15 cellular contexts compared by ENCODE assay signal in genomic region chr14:92658160-92658559, GRCh38.
A peak's percentile ranks its signal among the peaks of the same experiment; 100 is the strongest.
DNase-seq lines count a peak whose midpoint lies in the region; ATAC-seq and TF ChIP-seq lines count a peak whose summit lies in the region.
"Had no signal": no experiment of that assay in that cellular context is flagged by ENCODE, and none has a peak within 500 bp of the region (broad histone marks: within the 10 kb centered on the region; RNA-seq: fewer than 3 reads in every experiment).

No MANE protein-coding gene starts in this region.

- H3K4me1 Mint-ChIP-seq in activated naive CD8-positive, alpha-beta T cell treated with anti-CD3 and anti-CD28 coated beads for 36 hours: peaks cover 85% of the 10 kb centered on the region
- peaks cover 93 to 98% of the 10 kb centered on the region in 2 donors for H3K4me1 Mint-ChIP-seq in natural killer cell

- H3K27me3 ChIP-seq in left ventricle myocardium inferior (ENCODE audit: low read depth) (no peaks in the 10 kb centered on the region), vagina (no peaks in the 10 kb centered on the region)

- H3K4me1 ChIP-seq in left ventricle myocardium inferior (peaks cover 49% of the 10 kb centered on the region), vagina (peaks cover 39% of the 10 kb centered on the region)

- H3K4me3 ChIP-seq in left ventricle myocardium inferior (no peak overlapping the region), vagina (no peak overlapping the region)
- H3K4me3 ChIP-seq: PC-9, prostate gland had no signal

- H3K27ac ChIP-seq in left ventricle myocardium inferior (replicated peaks) (peak overlapping the region; percentile 75), vagina (peak overlapping the region; percentile 38)
- H3K27ac ChIP-seq: PC-9 had no signal

- H3K36me3 ChIP-seq in left ventricle myocardium inferior (peaks cover 24% of the 10 kb centered on the region), vagina (peaks cover 0 to 25% of the 10 kb centered on the region in 2 donors)
- H3K36me3 ChIP-seq: prostate gland had no signal

- H3K4me3 Mint-ChIP-seq in activated naive CD8-positive, alpha-beta T cell treated with anti-CD3 and anti-CD28 coated beads for 36 hours: no peak overlapping the region
- peak overlapping the region; percentile 90 for H3K4me3 Mint-ChIP-seq in natural killer cell

- peaks cover 96% of the 10 kb centered on the region for H3K36me3 Mint-ChIP-seq in activated naive CD8-positive, alpha-beta T cell treated with anti-CD3 and anti-CD28 coated beads for 36 hours
- peaks cover 9% of the 10 kb centered on the region for H3K36me3 Mint-ChIP-seq in natural killer cell

- TF ChIP-seq CTCF in left ventricle myocardium inferior (IDR thresholded peaks at IDR 0.05; ENCODE audit: borderline replicate concordance) (no peak), natural killer cell (IDR thresholded peaks at IDR 0.05) (no peak), vagina (IDR thresholded peaks at IDR 0.05) (no peak)

- H3K9me3 ChIP-seq in left ventricle myocardium inferior (replicated peaks) (no peaks in the 10 kb centered on the region), vagina (no peaks in the 10 kb centered on the region)
- H3K9me3 ChIP-seq: prostate gland, SK-N-SH had no signal

- in situ Hi-C loops in G401 (cut with HindIII; ENCODE audit: low sequenced_read_pairs): no loop called here

- intact Hi-C loops in left ventricle myocardium inferior (cut with micrococcal nuclease): no loop called here
- intact Hi-C loops in Right ventricle myocardium inferior (cut with DNase I): loop anchor here (5.0 kb wide), 1 partner anchor 201 kb away; no protein-coding TSS in a partner anchor
- intact Hi-C loops in natural killer cell (cut with micrococcal nuclease): no loop called here
- intact Hi-C loops in vagina (cut with DNase I): no loop called here

- no peaks in the 10 kb centered on the region for H3K9me3 Mint-ChIP-seq in activated naive CD8-positive, alpha-beta T cell treated with anti-CD3 and anti-CD28 coated beads for 36 hours
- no peaks in the 10 kb centered on the region for H3K9me3 Mint-ChIP-seq in natural killer cell

- ATAC-seq in Right ventricle myocardium inferior (no peak), natural killer cell (no peak)

- peak overlapping the region; percentile 69 for H3K27ac Mint-ChIP-seq in activated naive CD8-positive, alpha-beta T cell treated with anti-CD3 and anti-CD28 coated beads for 36 hours
- H3K27ac Mint-ChIP-seq in natural killer cell: peak overlapping the region; percentile 96 to 99

- DNase-seq in left ventricle myocardium inferior (no peak), Right ventricle myocardium inferior (ENCODE audit: missing footprints) (no peak), natural killer cell (no peak), vagina (ENCODE audit: extremely low spot score in 2 of 2) (no peak), GM19238 (ENCODE audit: insufficient read length, low spot score) (no peak), G401 (ENCODE audit: low spot score) (no peak), NCI-H345 (lab: John Stamatoyannopoulos, UW) (no peak)
- no peak for DNase-seq in activated naive CD8-positive, alpha-beta T cell treated with anti-CD3 and anti-CD28 coated beads for 36 hours
- DNase-seq: activated CD8-positive, alpha-beta memory T cell treated with anti-CD3 and anti-CD28 coated beads, Interleukin-2, amount 50 U/mL, for 4 hours; DMS153; GOT3; NCI-H2081; PC-9; SK-N-SH had no signal

- H3K27me3 Mint-ChIP-seq in activated naive CD8-positive, alpha-beta T cell treated with anti-CD3 and anti-CD28 coated beads for 36 hours: no peaks in the 10 kb centered on the region
- no peaks in the 10 kb centered on the region for H3K27me3 Mint-ChIP-seq in natural killer cell (ENCODE audit: low read depth in 2 of 2)

- TF ChIP-seq POLR2A in vagina (IDR thresholded peaks at IDR 0.05): no peak
